ENCODE assay signal across 13 cellular contexts in genomic region chr7:40330408-40330807, GRCh38.
"Had no signal": no experiment of that assay in that cellular context is flagged by ENCODE, and none has a peak within 500 bp of the region (broad histone marks: within the 10 kb centered on the region; RNA-seq: fewer than 3 reads in every experiment).

No MANE protein-coding gene starts in this region.

- H3K4me3 ChIP-seq: transverse colon, vagina had no signal

- H2AFZ ChIP-seq: parathyroid adenoma had no signal

- H3K4me3 Mint-ChIP-seq: activated CD4-positive, alpha-beta T cell treated with anti-CD3 and anti-CD28 coated beads for 36 hours; activated naive CD8-positive, alpha-beta T cell; activated T-helper 1 cell treated with anti-CD3 and anti-CD28 coated beads, Interleukin-12 subunit alpha, Interleukin-12 subunit beta, Interleukin-2, Interleukin-4 antibody, amounts not matched to agents 30 ng/mL and 10 ng/mL and 1 ng/mL, durations not matched to agents 14 hours and 24 hours and 36 hours; naive thymus-derived CD4-positive, alpha-beta T cell; WTC11 had no signal

- H3K4me1 ChIP-seq: parathyroid adenoma, vagina had no signal

- DNase-seq: activated CD4-positive, alpha-beta T cell treated with anti-CD3 and anti-CD28 coated beads for 36 hours; activated CD4-positive, alpha-beta T cell treated with anti-CD3 and anti-CD28 coated beads, Interleukin-2, amount 50 U/mL, for 48 hours; erythroblast; kidney glomerular epithelial cell; left ventricle myocardium superior; naive thymus-derived CD4-positive, alpha-beta T cell; stimulated activated naive CD4-positive, alpha-beta T cell treated with Interleukin-2 at 50 U/mL for 16 hours; transverse colon had no signal

- H3K27me3 ChIP-seq: transverse colon, vagina had no signal

- H3K27ac ChIP-seq: parathyroid adenoma, vagina had no signal

- H3K36me3 Mint-ChIP-seq: activated naive CD8-positive, alpha-beta T cell; WTC11 had no signal

- H3K9me3 Mint-ChIP-seq: activated T-helper 1 cell treated with anti-CD3 and anti-CD28 coated beads, Interleukin-12 subunit alpha, Interleukin-12 subunit beta, Interleukin-2, Interleukin-4 antibody, amounts not matched to agents 30 ng/mL and 10 ng/mL and 1 ng/mL, durations not matched to agents 14 hours and 24 hours and 36 hours had no signal

- H3K27ac Mint-ChIP-seq: activated CD4-positive, alpha-beta T cell treated with anti-CD3 and anti-CD28 coated beads for 36 hours; activated naive CD8-positive, alpha-beta T cell; activated T-helper 1 cell treated with anti-CD3 and anti-CD28 coated beads, Interleukin-12 subunit alpha, Interleukin-12 subunit beta, Interleukin-2, Interleukin-4 antibody, amounts not matched to agents 30 ng/mL and 10 ng/mL and 1 ng/mL, durations not matched to agents 14 hours and 24 hours and 36 hours; naive thymus-derived CD4-positive, alpha-beta T cell; WTC11 had no signal

- H3K9me3 ChIP-seq: transverse colon, vagina had no signal

- H3K79me2 ChIP-seq: parathyroid adenoma had no signal

- H3K36me3 ChIP-seq: transverse colon, vagina had no signal

- H3K27me3 Mint-ChIP-seq: activated CD4-positive, alpha-beta T cell treated with anti-CD3 and anti-CD28 coated beads for 36 hours; activated naive CD8-positive, alpha-beta T cell; naive thymus-derived CD4-positive, alpha-beta T cell had no signal

- H3K4me1 Mint-ChIP-seq: activated CD4-positive, alpha-beta T cell treated with anti-CD3 and anti-CD28 coated beads for 36 hours; naive thymus-derived CD4-positive, alpha-beta T cell had no signal

- ATAC-seq: activated CD4-positive, alpha-beta T cell treated with anti-CD3 and anti-CD28 coated beads for 36 hours; left ventricle myocardium superior; naive thymus-derived CD4-positive, alpha-beta T cell had no signal
